Comparison of ENCODE assay signal across 10 cellular contexts in the genomic region with DNA sequence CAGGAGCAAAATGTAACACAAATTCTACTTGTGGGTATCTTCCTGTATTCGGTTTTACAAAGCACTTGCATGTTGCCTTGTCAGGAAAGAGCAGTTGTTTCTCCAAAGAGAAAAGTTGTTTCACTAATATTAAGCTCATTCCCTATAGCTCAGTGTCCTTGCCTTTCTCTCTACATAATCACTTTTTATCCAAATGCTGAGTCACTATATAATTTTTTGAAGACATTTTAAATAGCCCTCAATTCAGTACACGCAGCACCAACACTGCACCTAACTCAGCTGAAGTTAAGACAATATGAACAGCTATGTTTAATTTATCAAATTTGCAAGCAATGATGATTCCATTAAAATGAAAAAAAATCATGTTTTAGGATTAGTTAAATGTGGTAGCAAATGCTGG. TPM values are rescaled to one million over a fixed set of nuclear protein-coding genes. Genes with fewer than 3 reads are reported as not detected.
DNase-seq lines count a peak whose midpoint lies in the region; ATAC-seq, FAIRE-seq and TF ChIP-seq lines count a peak whose summit lies in the region.
"Had no signal": no experiment of that assay in that cellular context is flagged by ENCODE, and none has a peak within 500 bp of the region (broad histone marks: within the 10 kb centered on the region; RNA-seq: fewer than 3 reads in every experiment).

No MANE protein-coding gene starts in this region.

- H3K4me2 ChIP-seq in Loucy (ENCODE audit: low read depth, low read length, poor library complexity, severe bottlenecking), result peak overlapping the region; percentile 64

- H3K27ac ChIP-seq in dorsolateral prefrontal cortex (peak overlapping the region; percentile 89 to 100 (median 98)), pancreas (peak overlapping the region; percentile 83 to 95 (median 89))

- WGBS in pancreas, 2 donors, result 63 to 80% methylated on average over 2 of the region's 2 CpGs

- DNase-seq in AG10803 (ENCODE audit: low read depth) (no peak), dorsolateral prefrontal cortex (no peak), pancreas (no peak), frontal cortex (ENCODE audit: low spot score in 2 of 2) (no peak), NCI-H748 (lab: John Stamatoyannopoulos, UW; ENCODE audit: unreplicated experiment) (no peak)
- DNase-seq: stimulated activated CD8-positive, alpha-beta memory T cell treated with anti-CD3 and anti-CD28 coated beads, Interleukin-4, amount 100 ng/mL, for 48 hours had no signal

- H4K20me1 ChIP-seq in Loucy (ENCODE audit: insufficient read depth, low read length, poor library complexity, severe bottlenecking), result no peaks in the 10 kb centered on the region

- no peak for TF ChIP-seq CTCF in AG10803 (conservative IDR thresholded peaks at IDR 0.05; ENCODE audit: low read length)
- TF ChIP-seq CTCF in Loucy (conservative IDR thresholded peaks at IDR 0.05; ENCODE audit: low read length), result no peak
- TF ChIP-seq CTCF in dorsolateral prefrontal cortex (IDR thresholded peaks at IDR 0.05 in 54 of 56, conservative IDR thresholded peaks at IDR 0.05 in 2 of 56; ENCODE audit: low read depth in 1 of 56, partially characterized antibody in 56 of 56), result no peak
- TF ChIP-seq CTCF in pancreas (IDR thresholded peaks at IDR 0.05), result no peak

- ATAC-seq in pancreas, result no peak
- ATAC-seq in HG03097 (IDR thresholded peaks at IDR 0.05; ENCODE audit: low FRiP score, unreplicated experiment), result no peak
- no peak for ATAC-seq in HG03457 (IDR thresholded peaks at IDR 0.05; ENCODE audit: unreplicated experiment)

- H3K9me3 ChIP-seq in Loucy (ENCODE audit: insufficient read depth, low read depth, low read length) (no peaks in the 10 kb centered on the region), pancreas (no peaks in the 10 kb centered on the region)
- H3K9me3 ChIP-seq: neutrophil had no signal

- no peak for FAIRE-seq in pancreas (lab: Jason Lieb, UNC)
- FAIRE-seq in frontal cortex (lab: Jason Lieb, UNC), result no peak

- H3K4me1 ChIP-seq in Loucy (ENCODE audit: insufficient read depth, low read length, poor library complexity, severe bottlenecking) (no peaks in the 10 kb centered on the region), pancreas (peaks cover 0 to 7% (median 5%) of the 10 kb centered on the region in 3 donors)

- no peaks in the 10 kb centered on the region for H3K36me3 ChIP-seq in Loucy (ENCODE audit: insufficient read depth, low read length)
- no peaks in the 10 kb centered on the region for H3K36me3 ChIP-seq in pancreas
- H3K36me3 ChIP-seq: neutrophil had no signal

- no peaks in the 10 kb centered on the region for H3K27me3 ChIP-seq in Loucy (ENCODE audit: insufficient read depth, low read length, poor library complexity, severe bottlenecking)
- no peaks in the 10 kb centered on the region for H3K27me3 ChIP-seq in dorsolateral prefrontal cortex
- no peaks in the 10 kb centered on the region for H3K27me3 ChIP-seq in pancreas
- H3K27me3 ChIP-seq: neutrophil had no signal

- H3K4me3 ChIP-seq in AG10803 (ENCODE audit: low read length), result peak overlapping the region; percentile 91; the same call in 1 of the 2 replicates
- H3K4me3 ChIP-seq in Loucy (ENCODE audit: low read length, poor library complexity, severe bottlenecking), result peak overlapping the region; percentile 72
- peak overlapping the region in 56 of 59 donors; percentile 54 to 93 (median 75) for H3K4me3 ChIP-seq in dorsolateral prefrontal cortex
- H3K4me3 ChIP-seq in pancreas, result no peak overlapping the region

- peak overlapping the region; percentile 71 for H2AFZ ChIP-seq in Loucy (ENCODE audit: low read length)

- H3K79me2 ChIP-seq in Loucy (ENCODE audit: insufficient read depth, low read length), result peaks cover 7% of the 10 kb centered on the region; the same call in 1 of the 2 replicates

- H3K9me2 ChIP-seq in Loucy (replicated peaks; ENCODE audit: low read depth, low read length), result no peaks in the 10 kb centered on the region

- peak overlapping the region; percentile 70 for H3K9ac ChIP-seq in Loucy (ENCODE audit: low read depth, low read length, poor library complexity, severe bottlenecking)

- intact Hi-C loops in dorsolateral prefrontal cortex (cut with DNase I) (loop anchor here (5.0 kb wide), 3 partner anchors 166 to 224 kb away; a partner anchor contains a TSS), pancreas (cut with DNase I) (no loop called here)

- H3F3A ChIP-seq in Loucy (ENCODE audit: low read depth), result no peaks in the 10 kb centered on the region

RNA-seq across cellular contexts. Expression of a gene that starts 14.5 kb away (rescaled TPM):
- total RNA-seq in dorsolateral prefrontal cortex (100 to 1,000 TPM in 1 of 120 experiments, 10 to 100 TPM in 119; 43.3 to 100 (median 72.1) TPM), pancreas (10 to 100 TPM; 15.2 to 35.3 (median 24.1) TPM), frontal cortex (24.9 TPM)
- polyA plus RNA-seq in pancreas, result 10 to 100 TPM; 13.6 to 24.7 TPM

RNA-seq across cellular contexts. Expression of a gene that starts 28.2 kb away (rescaled TPM):
- total RNA-seq in dorsolateral prefrontal cortex, result 10 to 100 TPM in 70 of 120 experiments, 1 to 10 TPM in 50; 1.5 to 26.1 (median 10.7) TPM
- total RNA-seq in pancreas, result under 1 TPM in 1 of 6 donors, not detected in 5; 0.26 TPM
- polyA plus RNA-seq in pancreas, result under 1 TPM in 1 of 2 donors, not detected in 1; 0.23 TPM
- 1.2 TPM for total RNA-seq in frontal cortex

Comparison
In these comparisons a context has a peak if more than half of its experiments do, and no peak if none do; other contexts are left out.
1. H3K4me3 ChIP-seq: peak in AG10803 (single experiment), Loucy (single experiment) and dorsolateral prefrontal cortex (56 of 59); none in pancreas (0 of 4).
2. intact Hi-C loops: an anchor here in dorsolateral prefrontal cortex (5.0 kb wide); none called in pancreas.